In genomic region chr20:1858859-1859258, GRCh38 we compare ENCODE assay signal across 14 cellular contexts.
"Had no signal": no experiment of that assay in that cellular context is flagged by ENCODE, and none has a peak within 500 bp of the region (broad histone marks: within the 10 kb centered on the region; RNA-seq: fewer than 3 reads in every experiment).

No MANE protein-coding gene starts in this region.

- H3K27me3 ChIP-seq: ascending aorta, cardiac muscle cell had no signal

- DNase-seq: activated CD4-positive, alpha-beta T cell treated with anti-CD3 and anti-CD28 coated beads for 1 hour; activated CD4-positive, alpha-beta T cell treated with anti-CD3 and anti-CD28 coated beads, Interleukin-2, amount 50 U/mL, for 4 hours; activated naive CD4-positive, alpha-beta T cell treated with anti-CD3 and anti-CD28 coated beads for 36 hours; activated naive CD8-positive, alpha-beta T cell treated with anti-CD3 and anti-CD28 coated beads, Interleukin-2, amount 50 U/mL, for 24 hours; hippocampal formation; mucosa of descending colon; naive thymus-derived CD8-positive, alpha-beta T cell; stimulated activated CD4-positive, alpha-beta T cell treated with anti-CD3 and anti-CD28 coated beads, Interleukin-2, amount 100 ng/mL, for 48 hours; stimulated activated naive B cell treated with anti-CD40 and anti-IgM and Interleukin-4, amounts not matched to agents 10 μg/mL and 1 μg/mL and 100 μg/mL, for 72 hours; T-helper 2 cell; tibial artery had no signal

- H3K4me1 ChIP-seq: ascending aorta, tibial artery had no signal

- H3K4me3 ChIP-seq: ascending aorta, cardiac muscle cell, mucosa of descending colon, tibial artery had no signal

- H3K36me3 ChIP-seq: ascending aorta, cardiac muscle cell, tibial artery had no signal

- H3K9me3 ChIP-seq: ascending aorta, mucosa of descending colon, tibial artery had no signal

- H3K27ac ChIP-seq: ascending aorta, cardiac muscle cell, tibial artery, VCaP had no signal
